In genomic region chr2:240595381-240596079, GRCh38 we compare ENCODE assay signal across 8 cellular contexts. TPM values are rescaled to one million over a fixed set of nuclear protein-coding genes. Genes with fewer than 3 reads are reported as not detected.
DNase-seq lines count a peak whose midpoint lies in the region; ATAC-seq and TF ChIP-seq lines count a peak whose summit lies in the region.

No MANE protein-coding gene starts in this region.

- ATAC-seq in activated naive CD8-positive, alpha-beta T cell treated with anti-CD3 and anti-CD28 coated beads, Interleukin-2, amount 50 U/mL, for 24 hours, result no peak
- ATAC-seq in GM19452 (IDR thresholded peaks at IDR 0.05; ENCODE audit: unreplicated experiment) (no peak), GM19023 (IDR thresholded peaks at IDR 0.05; ENCODE audit: unreplicated experiment) (no peak)

- H3F3A ChIP-seq in MM.1S (ENCODE audit: insufficient read depth, low read length), result no peaks in the 10 kb centered on the region

- no peak overlapping the region for H3K4me3 Mint-ChIP-seq in activated naive CD8-positive, alpha-beta T cell treated with anti-CD3 and anti-CD28 coated beads, Interleukin-2, amount 50 U/mL, for 24 hours

- DNase-seq in G401 (ENCODE audit: low spot score), result peak; percentile 42
- DNase-seq in MM.1S, result no peak
- DNase-seq in activated naive CD8-positive, alpha-beta T cell treated with anti-CD3 and anti-CD28 coated beads, Interleukin-2, amount 50 U/mL, for 24 hours, result peak; percentile 50
- DNase-seq in left kidney (ENCODE audit: low read depth, low spot score), result peak; percentile 55
- no peak for DNase-seq in ureter (ENCODE audit: low spot score)
- DNase-seq in NCI-H345 (lab: John Stamatoyannopoulos, UW), result no peak

- peaks cover 40% of the 10 kb centered on the region for H3K79me2 ChIP-seq in MM.1S (ENCODE audit: low read length)

- H3K36me3 Mint-ChIP-seq in activated naive CD8-positive, alpha-beta T cell treated with anti-CD3 and anti-CD28 coated beads, Interleukin-2, amount 50 U/mL, for 24 hours (ENCODE audit: low read depth), result peaks cover 10% of the 10 kb centered on the region

- no peaks in the 10 kb centered on the region for H4K20me1 ChIP-seq in MM.1S (ENCODE audit: insufficient read depth, low read length)

- H3K27ac ChIP-seq in MM.1S (ENCODE audit: low read length), result no peak overlapping the region

- H3K9me3 ChIP-seq in MM.1S (replicated peaks; ENCODE audit: insufficient read depth, low read length), result no peaks in the 10 kb centered on the region

- H3K4me1 Mint-ChIP-seq in activated naive CD8-positive, alpha-beta T cell treated with anti-CD3 and anti-CD28 coated beads, Interleukin-2, amount 50 U/mL, for 24 hours, result no peaks in the 10 kb centered on the region

- H3K9me2 ChIP-seq in MM.1S (replicated peaks; ENCODE audit: insufficient read depth, low read length), result no peaks in the 10 kb centered on the region

- no peaks in the 10 kb centered on the region for H3K9me3 Mint-ChIP-seq in activated naive CD8-positive, alpha-beta T cell treated with anti-CD3 and anti-CD28 coated beads, Interleukin-2, amount 50 U/mL, for 24 hours

- H3K4me3 ChIP-seq in MM.1S (ENCODE audit: low read length), result no peak overlapping the region

- no peaks in the 10 kb centered on the region for H3K36me3 ChIP-seq in MM.1S (replicated peaks; ENCODE audit: insufficient read depth, low read length)

- H3K4me2 ChIP-seq in MM.1S (ENCODE audit: low read depth, low read length), result no peak overlapping the region

- H3K27me3 Mint-ChIP-seq in activated naive CD8-positive, alpha-beta T cell treated with anti-CD3 and anti-CD28 coated beads, Interleukin-2, amount 50 U/mL, for 24 hours, result no peaks in the 10 kb centered on the region

- H2AFZ ChIP-seq in MM.1S (ENCODE audit: low read length), result no peak overlapping the region

- H3K4me1 ChIP-seq in MM.1S (ENCODE audit: low read length), result no peaks in the 10 kb centered on the region

- peak; percentile 23 for TF ChIP-seq CTCF in MM.1S (IDR thresholded peaks at IDR 0.05; ENCODE audit: low read length)

- no peaks in the 10 kb centered on the region for H3K27me3 ChIP-seq in MM.1S (replicated peaks; ENCODE audit: insufficient read depth, low read length)

- no peak overlapping the region for H3K27ac Mint-ChIP-seq in activated naive CD8-positive, alpha-beta T cell treated with anti-CD3 and anti-CD28 coated beads, Interleukin-2, amount 50 U/mL, for 24 hours

- no peak overlapping the region for H3K9ac ChIP-seq in MM.1S (ENCODE audit: low read length)

- in situ Hi-C loops in G401 (cut with HindIII; ENCODE audit: low sequenced_read_pairs), result no loop called here

RNA-seq across cellular contexts. Expression of gene CAPN10, which starts 9.0 kb away (rescaled TPM):
- total RNA-seq in G401 (2014; rRNA removed; shearing (Covaris generic)), result 37.6 and 43.0 TPM in 2 replicates
- 34.4 TPM for total RNA-seq in ureter

RNA-seq across cellular contexts. Expression of gene RNPEPL1, which starts 27.2 kb away (rescaled TPM):
- total RNA-seq in G401 (2014; rRNA removed; shearing (Covaris generic)), result 3.3 and 5.6 TPM in 2 replicates
- 57.3 TPM for total RNA-seq in ureter

RNA-seq across cellular contexts. Expression of gene GPR35, which starts 29.8 kb away (rescaled TPM):
- 0.86 TPM in 1 of 2 replicates, not detected in the other for total RNA-seq in G401 (2014; rRNA removed; shearing (Covaris generic))
- total RNA-seq in ureter, result 1.6 TPM

RNA-seq across cellular contexts. Expression of gene DUSP28, which starts 35.4 kb away (rescaled TPM):
- total RNA-seq in G401 (2014; rRNA removed; shearing (Covaris generic)), result 4.9 and 5.3 TPM in 2 replicates
- total RNA-seq in ureter, result 6.2 TPM

RNA-seq across cellular contexts. Expression of gene ANKMY1, which starts 37.7 kb away (rescaled TPM):
- total RNA-seq in G401 (2014; rRNA removed; shearing (Covaris generic)), result 8.6 and 14.7 TPM in 2 replicates
- 52.8 TPM for total RNA-seq in ureter

Comparison
In these comparisons a context has a peak if more than half of its experiments do, and no peak if none do; other contexts are left out.
1. DNase-seq: peak in G401 (single experiment), activated naive CD8-positive, alpha-beta T cell treated with anti-CD3 and anti-CD28 coated beads, Interleukin-2, amount 50 U/mL, for 24 hours (single experiment) and left kidney (single experiment); none in MM.1S (single experiment), ureter (single experiment) and NCI-H345 (single experiment).